9 cellular contexts compared by ENCODE assay signal in the genomic region with DNA sequence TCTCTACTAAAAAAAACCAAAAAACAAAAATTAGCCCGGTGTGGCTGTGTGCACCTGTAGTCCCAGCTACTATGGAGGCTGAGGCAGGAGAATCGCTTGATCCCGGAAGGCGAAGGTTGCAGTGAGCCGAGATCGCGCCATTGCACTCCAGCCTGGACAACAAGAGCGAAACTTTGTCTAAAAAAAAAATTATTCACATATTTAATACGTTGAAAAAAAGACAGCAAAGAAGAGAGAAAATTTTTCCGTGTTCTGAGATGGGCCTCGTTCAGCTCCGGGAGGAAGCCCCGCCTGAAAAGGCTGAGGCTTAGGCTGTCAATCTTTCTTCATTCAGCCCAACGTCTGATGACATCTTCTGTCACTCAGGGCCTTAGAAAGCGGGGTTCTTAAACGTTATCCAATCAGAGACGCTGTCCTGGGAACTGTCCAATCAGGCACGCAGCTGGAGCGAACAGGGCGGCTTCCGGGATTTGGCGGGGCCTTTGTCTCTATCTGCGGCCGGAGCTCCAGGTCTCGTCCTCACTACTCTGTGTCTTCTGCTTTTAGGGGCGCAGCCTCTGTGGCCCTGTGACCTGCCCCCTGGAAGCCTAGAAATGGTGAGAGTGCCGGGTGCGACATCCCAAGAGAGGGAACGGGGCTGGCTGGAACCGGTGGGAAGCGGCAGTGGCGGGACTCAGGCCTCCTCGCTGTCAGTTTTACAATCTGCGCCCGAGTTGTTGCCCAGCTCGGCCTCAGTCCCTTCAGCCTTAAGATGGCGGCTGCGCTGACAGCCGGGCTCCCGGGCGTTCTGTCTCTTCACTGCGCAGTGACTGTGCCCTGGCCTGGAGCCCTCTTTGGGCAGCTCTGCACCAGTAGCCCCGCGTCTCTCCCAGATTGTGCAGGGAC. TPM values are rescaled to one million over a fixed set of nuclear protein-coding genes. Genes with fewer than 3 reads are reported as not detected.
DNase-seq lines count a peak whose midpoint lies in the region; ATAC-seq and TF ChIP-seq lines count a peak whose summit lies in the region.
"Had no signal": no experiment of that assay in that cellular context is flagged by ENCODE, and none has a peak within 500 bp of the region (broad histone marks: within the 10 kb centered on the region; RNA-seq: fewer than 3 reads in every experiment).

A gene (plus strand): TSS at position 485 of the 885 bp plus-strand sequence. CDS start 109 bp downstream, at position 594.

- TF ChIP-seq CTCF in CD4-positive, alpha-beta T cell (IDR thresholded peaks at IDR 0.05), result no peak
- TF ChIP-seq CTCF in fibroblast of mammary gland (conservative IDR thresholded peaks at IDR 0.05; ENCODE audit: control insufficient read depth, insufficient read depth, low read depth, low read length) (no peak), nephron (IDR thresholded peaks at IDR 0.05; ENCODE audit: unreplicated experiment in 3 of 3) (no peak)

- CTCF ChIA-PET in CD4-positive, alpha-beta T cell (lab: Charles Lee), result no interaction called here

- no peak within 1 kb of the TSS for H3K27ac ChIP-seq in CD4-positive, alpha-beta T cell (ENCODE audit: low read depth, low read length)

- H3K4me1 Mint-ChIP-seq in CD4-positive, alpha-beta T cell (ENCODE audit: low read depth), result peaks cover 7% of the 10 kb centered on the region
- no peaks in the 10 kb centered on the region for H3K4me1 Mint-ChIP-seq in activated T-helper 1 cell treated with anti-CD3 and anti-CD28 coated beads, Interleukin-12 subunit alpha, Interleukin-12 subunit beta, Interleukin-2, Interleukin-4 antibody, amounts not matched to agents 30 ng/mL and 10 ng/mL and 1 ng/mL, durations not matched to agents 14 hours and 24 hours and 36 hours (ENCODE audit: low read depth)
- no peaks in the 10 kb centered on the region for H3K4me1 Mint-ChIP-seq in nephron
- peaks cover 30% of the 10 kb centered on the region for H3K4me1 Mint-ChIP-seq in stimulated activated naive CD8-positive, alpha-beta T cell treated with anti-CD3 and anti-CD28 coated beads, Interleukin-15, Interleukin-2, amounts not matched to agents 100 ng/mL and 50 ng/mL, for 24 hours (ENCODE audit: low read depth)

- peak within 1 kb of the TSS; percentile 87 for H3K27ac Mint-ChIP-seq in CD4-positive, alpha-beta T cell
- peak within 1 kb of the TSS; percentile 95 for H3K27ac Mint-ChIP-seq in activated T-helper 1 cell treated with anti-CD3 and anti-CD28 coated beads, Interleukin-12 subunit alpha, Interleukin-12 subunit beta, Interleukin-2, Interleukin-4 antibody, amounts not matched to agents 30 ng/mL and 10 ng/mL and 1 ng/mL, durations not matched to agents 14 hours and 24 hours and 36 hours
- H3K27ac Mint-ChIP-seq in nephron, result peak within 1 kb of the TSS in 1 of 3 experiments; percentile 66
- peak within 1 kb of the TSS; percentile 92 for H3K27ac Mint-ChIP-seq in stimulated activated naive CD8-positive, alpha-beta T cell treated with anti-CD3 and anti-CD28 coated beads, Interleukin-15, Interleukin-2, amounts not matched to agents 100 ng/mL and 50 ng/mL, for 24 hours

- no peaks in the 10 kb centered on the region for H3K27me3 Mint-ChIP-seq in CD4-positive, alpha-beta T cell
- H3K27me3 Mint-ChIP-seq in activated T-helper 1 cell treated with anti-CD3 and anti-CD28 coated beads, Interleukin-12 subunit alpha, Interleukin-12 subunit beta, Interleukin-2, Interleukin-4 antibody, amounts not matched to agents 30 ng/mL and 10 ng/mL and 1 ng/mL, durations not matched to agents 14 hours and 24 hours and 36 hours (ENCODE audit: insufficient read depth), result no peaks in the 10 kb centered on the region
- no peaks in the 10 kb centered on the region for H3K27me3 Mint-ChIP-seq in nephron (ENCODE audit: low read depth)
- H3K27me3 Mint-ChIP-seq in stimulated activated naive CD8-positive, alpha-beta T cell treated with anti-CD3 and anti-CD28 coated beads, Interleukin-15, Interleukin-2, amounts not matched to agents 100 ng/mL and 50 ng/mL, for 24 hours, result no peaks in the 10 kb centered on the region

- no peaks in the 10 kb centered on the region for H3K27me3 ChIP-seq in CD4-positive, alpha-beta T cell (ENCODE audit: control insufficient read depth, insufficient read depth, low read length)

- H3K4me3 Mint-ChIP-seq in CD4-positive, alpha-beta T cell, result peak within 1 kb of the TSS; percentile 98
- H3K4me3 Mint-ChIP-seq in activated T-helper 1 cell treated with anti-CD3 and anti-CD28 coated beads, Interleukin-12 subunit alpha, Interleukin-12 subunit beta, Interleukin-2, Interleukin-4 antibody, amounts not matched to agents 30 ng/mL and 10 ng/mL and 1 ng/mL, durations not matched to agents 14 hours and 24 hours and 36 hours, result peak within 1 kb of the TSS; percentile 95
- peak within 1 kb of the TSS; percentile 88 for H3K4me3 Mint-ChIP-seq in nephron
- peak within 1 kb of the TSS; percentile 91 for H3K4me3 Mint-ChIP-seq in stimulated activated naive CD8-positive, alpha-beta T cell treated with anti-CD3 and anti-CD28 coated beads, Interleukin-15, Interleukin-2, amounts not matched to agents 100 ng/mL and 50 ng/mL, for 24 hours

- H3K4me3 ChIP-seq in fibroblast of mammary gland (ENCODE audit: control insufficient read depth, low read depth, low read length), result peak within 1 kb of the TSS; percentile 71

- no peaks in the 10 kb centered on the region for H3K9me3 Mint-ChIP-seq in CD4-positive, alpha-beta T cell
- H3K9me3 Mint-ChIP-seq in activated T-helper 1 cell treated with anti-CD3 and anti-CD28 coated beads, Interleukin-12 subunit alpha, Interleukin-12 subunit beta, Interleukin-2, Interleukin-4 antibody, amounts not matched to agents 30 ng/mL and 10 ng/mL and 1 ng/mL, durations not matched to agents 14 hours and 24 hours and 36 hours, result peaks cover 33% of the 10 kb centered on the region
- H3K9me3 Mint-ChIP-seq in nephron, result peaks cover 23% of the 10 kb centered on the region
- H3K9me3 Mint-ChIP-seq in stimulated activated naive CD8-positive, alpha-beta T cell treated with anti-CD3 and anti-CD28 coated beads, Interleukin-15, Interleukin-2, amounts not matched to agents 100 ng/mL and 50 ng/mL, for 24 hours, result peaks cover 11% of the 10 kb centered on the region

- peak; percentile 72 to 86 (median 78) for DNase-seq in CD4-positive, alpha-beta T cell
- peak; percentile 82 for DNase-seq in activated T-helper 1 cell treated with anti-CD3 and anti-CD28 coated beads, Interleukin-12 subunit alpha, Interleukin-12 subunit beta, Interleukin-2, Interleukin-4 antibody, amounts not matched to agents 30 ng/mL and 10 ng/mL and 1 ng/mL, durations not matched to agents 14 hours and 24 hours and 36 hours (ENCODE audit: low spot score)
- DNase-seq in fibroblast of mammary gland (ENCODE audit: low read depth), result peak; percentile 96

- POLR2A ChIA-PET in CD4-positive, alpha-beta T cell (lab: Charles Lee), result interaction anchor here (0.6 to 2.8 kb wide), 11 partner anchors 97 to 641 kb away, joined by 3 to 32 read pairs (median 5); a partner anchor contains a TSS

- H3K9me3 ChIP-seq in CD4-positive, alpha-beta T cell (ENCODE audit: control insufficient read depth, low read length), result no peaks in the 10 kb centered on the region

- peak; percentile 99 for ATAC-seq in CD4-positive, alpha-beta T cell (ENCODE audit: poor library complexity)
- peak; percentile 97 for ATAC-seq in GM19395 (IDR thresholded peaks at IDR 0.05; ENCODE audit: unreplicated experiment)
- ATAC-seq in HG03521 (IDR thresholded peaks at IDR 0.05; ENCODE audit: unreplicated experiment), result peak; percentile 93

- H3K36me3 Mint-ChIP-seq in CD4-positive, alpha-beta T cell (ENCODE audit: low read depth), result peaks cover 3% of the 10 kb centered on the region
- H3K36me3 Mint-ChIP-seq in activated T-helper 1 cell treated with anti-CD3 and anti-CD28 coated beads, Interleukin-12 subunit alpha, Interleukin-12 subunit beta, Interleukin-2, Interleukin-4 antibody, amounts not matched to agents 30 ng/mL and 10 ng/mL and 1 ng/mL, durations not matched to agents 14 hours and 24 hours and 36 hours (ENCODE audit: low read depth), result peaks cover 34% of the 10 kb centered on the region
- peaks cover 12% of the 10 kb centered on the region for H3K36me3 Mint-ChIP-seq in nephron (ENCODE audit: low read depth)
- peaks cover 24% of the 10 kb centered on the region for H3K36me3 Mint-ChIP-seq in stimulated activated naive CD8-positive, alpha-beta T cell treated with anti-CD3 and anti-CD28 coated beads, Interleukin-15, Interleukin-2, amounts not matched to agents 100 ng/mL and 50 ng/mL, for 24 hours (ENCODE audit: low read depth)

- intact Hi-C loops in CD4-positive, alpha-beta T cell (cut with DNase I, micrococcal nuclease), result loop anchor here (2.0 to 10.0 kb wide), 11 partner anchors 118 to 1282 kb away; a partner anchor contains a TSS
- intact Hi-C loops in activated T-helper 1 cell treated with anti-CD3 and anti-CD28 coated beads, Interleukin-12 subunit alpha, Interleukin-12 subunit beta, Interleukin-2, Interleukin-4 antibody, amounts not matched to agents 30 ng/mL and 10 ng/mL and 1 ng/mL, durations not matched to agents 14 hours and 24 hours and 36 hours (cut with micrococcal nuclease), result loop anchor here (1.0 to 2.0 kb wide), 6 partner anchors 119 to 640 kb away; a partner anchor contains a TSS

TF ChIP-seq in PFSK-1, 5 proteins besides CTCF, POLR2A, EP300 and RAD21:
- TF ChIP-seq TAF1 (IDR thresholded peaks at IDR 0.05; ENCODE audit: borderline replicate concordance, insufficient read depth, low read length) (0 out of 2 replicates have a peak, but pooled peaks have one; percentile 54), SIN3A (IDR thresholded peaks at IDR 0.05; ENCODE audit: borderline replicate concordance, insufficient read depth, low read length) (peak; percentile 54; the same call in 1 of the 2 replicates), POLR2AphosphoS5 (IDR thresholded peaks at IDR 0.05; ENCODE audit: low read depth, low read length) (peak; percentile 84), FOXP2 (optimal IDR thresholded peaks at IDR 0.05; ENCODE audit: borderline replicate concordance, extremely low read depth, extremely low read length, insufficient read depth) (no peak)
TF ChIP-seq in PFSK-1: peak in this region for 3.

RNA-seq across cellular contexts. Expression of the gene that starts here (rescaled TPM):
- 1 to 10 TPM; 2.6 to 3.5 TPM for total RNA-seq in CD4-positive, alpha-beta T cell
- polyA plus RNA-seq in PFSK-1 (2012; ENCODE audit: insufficient read length, low read depth), result 0.41 TPM
- 10.7 and 12.6 TPM in 2 replicates for total RNA-seq in activated T-helper 1 cell treated with anti-CD3 and anti-CD28 coated beads, Interleukin-12 subunit alpha, Interleukin-12 subunit beta, Interleukin-2, Interleukin-4 antibody, amounts not matched to agents 30 ng/mL and 10 ng/mL and 1 ng/mL, durations not matched to agents 14 hours and 24 hours and 36 hours
- polyA plus RNA-seq: neural cell had no signal
